8 cellular contexts compared by ENCODE assay signal in genomic region chr10:29897430-29897829, GRCh38.
"Had no signal": no experiment of that assay in that cellular context is flagged by ENCODE, and none has a peak within 500 bp of the region (broad histone marks: within the 10 kb centered on the region; RNA-seq: fewer than 3 reads in every experiment).

No MANE protein-coding gene starts in this region.

- H3K9me3 ChIP-seq: HAP-1 had no signal

- DNase-seq: GM23248, GOT3, H7, HFFc6, IMR-90 had no signal

- H3K27ac ChIP-seq: GM23248, HL-60 had no signal

- H3K9ac ChIP-seq: GM23248 had no signal

- ATAC-seq: HCT116 had no signal

- H3K4me3 Mint-ChIP-seq: HFFc6 had no signal

- H3K4me1 ChIP-seq: HAP-1 had no signal

- H3K27ac Mint-ChIP-seq: HFFc6 had no signal

- H3K4me3 ChIP-seq: GM23248, HAP-1 had no signal

- H2AFZ ChIP-seq: GM23248 had no signal

- H3K9me3 Mint-ChIP-seq: HFFc6 had no signal

- H3K36me3 ChIP-seq: HAP-1 had no signal
